Comparison of ENCODE assay signal across 24 cellular contexts in genomic region chr3:186921578-186921977, GRCh38.
"Had no signal": no experiment of that assay in that cellular context is flagged by ENCODE, and none has a peak within 500 bp of the region (broad histone marks: within the 10 kb centered on the region; RNA-seq: fewer than 3 reads in every experiment).

No MANE protein-coding gene starts in this region.

- H3K4me3 ChIP-seq: hepatocyte, left ventricle myocardium inferior, sigmoid colon, testis, upper lobe of left lung had no signal

- H3K9ac ChIP-seq: parathyroid adenoma had no signal

- H3K4me2 ChIP-seq: hepatocyte had no signal

- H3K4me1 ChIP-seq: left ventricle myocardium inferior, parathyroid adenoma, sigmoid colon, testis, upper lobe of left lung had no signal

- H2AFZ ChIP-seq: hepatocyte, parathyroid adenoma had no signal

- H3K9me3 ChIP-seq: left ventricle myocardium inferior, sigmoid colon, testis, upper lobe of left lung had no signal

- H3K36me3 ChIP-seq: left ventricle myocardium inferior, sigmoid colon, upper lobe of left lung had no signal

- H3K27ac ChIP-seq: foreskin keratinocyte, hepatocyte, left ventricle myocardium inferior, parathyroid adenoma, sigmoid colon, testis, upper lobe of left lung had no signal

- H3K27me3 ChIP-seq: foreskin keratinocyte, hepatocyte, sigmoid colon, testis, upper lobe of left lung had no signal

- ATAC-seq: activated CD8-positive, alpha-beta memory T cell treated with anti-CD3 and anti-CD28 coated beads, Interleukin-2, amount 10 ng/mL, durations not matched to agents 7 days and 5 days; activated CD8-positive, alpha-beta T cell treated with anti-CD3 and anti-CD28 coated beads for 36 hours; foreskin keratinocyte; T-helper 17 cell had no signal

- DNase-seq: activated CD4-positive, alpha-beta T cell treated with anti-CD3 and anti-CD28 coated beads for 48 hours; activated CD8-positive, alpha-beta memory T cell treated with anti-CD3 and anti-CD28 coated beads, Interleukin-2, amount 10 ng/mL, durations not matched to agents 7 days and 5 days; activated CD8-positive, alpha-beta T cell treated with anti-CD3 and anti-CD28 coated beads for 36 hours; activated effector memory CD4-positive, alpha-beta T cell treated with anti-CD3 and anti-CD28 coated beads, Interleukin-2, amount 50 U/mL, for 16 hours; activated naive CD4-positive, alpha-beta T cell treated with anti-CD3 and anti-CD28 coated beads, Interleukin-2, amount 10 ng/mL, durations not matched to agents 7 days and 5 days; activated T-cell treated with anti-CD3 and anti-CD28 coated beads for 4 hours; amygdala; dermis blood vessel endothelial cell; effector CD8-positive, alpha-beta T cell; foreskin keratinocyte; immature natural killer cell; left ventricle myocardium inferior; mammary epithelial cell; nephron progenitor cell; nucleus accumbens; sigmoid colon; stimulated activated CD4-positive, alpha-beta T cell treated with anti-CD3 and anti-CD28 coated beads, Interleukin-2, amount 100 ng/mL, for 48 hours; stimulated activated naive CD4-positive, alpha-beta T cell; SW 1271; T-helper 17 cell; testis had no signal
